In genomic region chr16:3065742-3066439, GRCh38 we compare ENCODE assay signal across 1 cellular context.
TF ChIP-seq lines count a peak whose summit lies in the region.

No MANE protein-coding gene starts in this region.

TF ChIP-seq in GM23338, 12 proteins besides CTCF, POLR2A, EP300 and RAD21 (continued from another document):
- TF ChIP-seq ZNF462 (CRISPR knock-in tag; IDR thresholded peaks at IDR 0.05) = no peak
- TF ChIP-seq STAT1 (IDR thresholded peaks at IDR 0.05; ENCODE audit: unreplicated experiment) = no peak
- TF ChIP-seq POLR2AphosphoS5 (IDR thresholded peaks at IDR 0.05; ENCODE audit: low read depth) = no peak
- TF ChIP-seq EZH2 (IDR thresholded peaks at IDR 0.05; ENCODE audit: low read depth, unreplicated experiment) = no peak
- no peak for TF ChIP-seq CREB1 (CRISPR knock-in tag; IDR thresholded peaks at IDR 0.05; ENCODE audit: low read depth)
- no peak for TF ChIP-seq EZH2phosphoT487 (IDR thresholded peaks at IDR 0.05; ENCODE audit: unreplicated experiment)
- TF ChIP-seq ETS1 (IDR thresholded peaks at IDR 0.05) = no peak
- TF ChIP-seq REST (IDR thresholded peaks at IDR 0.05; ENCODE audit: unreplicated experiment) = no peak
- TF ChIP-seq JUNB (IDR thresholded peaks at IDR 0.05; ENCODE audit: unreplicated experiment) = no peak
